Comparison of ENCODE assay signal across 17 cellular contexts in genomic region chr3:55735976-55736375, GRCh38.
DNase-seq lines count a peak whose midpoint lies in the region; ATAC-seq, FAIRE-seq and TF ChIP-seq lines count a peak whose summit lies in the region.
"Had no signal": no experiment of that assay in that cellular context is flagged by ENCODE, and none has a peak within 500 bp of the region (broad histone marks: within the 10 kb centered on the region; RNA-seq: fewer than 3 reads in every experiment).

No MANE protein-coding gene starts in this region.

- no peak overlapping the region for H4K8ac ChIP-seq in mesenchymal stem cell (ENCODE audit: low read length)

- no peak for DNase-seq in HepG2 (ENCODE audit: low spot score)
- no peak for DNase-seq in right lobe of liver
- peak; percentile 77 for DNase-seq in SKM-1 (lab: John Stamatoyannopoulos, UW; ENCODE audit: unreplicated experiment)
- DNase-seq in mesenchymal stem cell = peak; percentile 28
- DNase-seq in glomerular visceral epithelial cell (ENCODE audit: extremely low spot score) = no peak
- DNase-seq in activated T-helper 1 cell treated with anti-CD3 and anti-CD28 coated beads, Interleukin-12 subunit alpha, Interleukin-12 subunit beta, Interleukin-2, Interleukin-4 antibody, amounts not matched to agents 30 ng/mL and 10 ng/mL and 1 ng/mL, durations not matched to agents 14 hours and 24 hours and 36 hours (ENCODE audit: low spot score) = no peak
- no peak for DNase-seq in HUDEP-2 (lab: John Stamatoyannopoulos, UW; ENCODE audit: unreplicated experiment in 76 of 76)
- DNase-seq: HCEC 1CT, NCI-H1105, NCI-H1694 treated with DMSO at 0.1 percent for 48 hours, NCI-H510A, OCI-M1, RPMI8226, T-cell had no signal

- H3K9me3 ChIP-seq in HepG2 (ENCODE audit: low read length) (no peaks in the 10 kb centered on the region), right lobe of liver (no peaks in the 10 kb centered on the region), mesenchymal stem cell (ENCODE audit: control insufficient read depth, low read length) (no peaks in the 10 kb centered on the region)
- H3K9me3 ChIP-seq: SJSA1 had no signal

- H3K9ac ChIP-seq in HepG2 (ENCODE audit: insufficient read depth, low read depth, low read length) = no peak overlapping the region
- no peak overlapping the region for H3K9ac ChIP-seq in mesenchymal stem cell (ENCODE audit: low read length)

- H3K4me1 ChIP-seq in HepG2 (ENCODE audit: insufficient read depth, low read length) (no peaks in the 10 kb centered on the region), right lobe of liver (no peaks in the 10 kb centered on the region), mesenchymal stem cell (ENCODE audit: control insufficient read depth, insufficient read depth, low read depth, low read length) (no peaks in the 10 kb centered on the region)
- H3K4me1 ChIP-seq: SJSA1 had no signal

- CTCF ChIA-PET in HepG2 (lab: Yijun Ruan, JAX; ENCODE audit: low intra/inter-chr PET ratio, low total read pairs) = no interaction called here

- intact Hi-C loops in HepG2 (cut with micrococcal nuclease; ENCODE audit: unreplicated experiment) (no loop called here), right lobe of liver (cut with DNase I) (no loop called here)
- intact Hi-C loops in activated T-helper 1 cell treated with anti-CD3 and anti-CD28 coated beads, Interleukin-12 subunit alpha, Interleukin-12 subunit beta, Interleukin-2, Interleukin-4 antibody, amounts not matched to agents 30 ng/mL and 10 ng/mL and 1 ng/mL, durations not matched to agents 14 hours and 24 hours and 36 hours (cut with micrococcal nuclease) = no loop called here

- no peak overlapping the region for H3K27ac ChIP-seq in HepG2 (ENCODE audit: extremely low read length, insufficient read depth, low read length)
- no peak overlapping the region for H3K27ac ChIP-seq in right lobe of liver
- no peak overlapping the region for H3K27ac ChIP-seq in mesenchymal stem cell (ENCODE audit: low read length, poor library complexity, severe bottlenecking)
- H3K27ac ChIP-seq: C4-2B, SJSA1 had no signal

- in situ Hi-C loops in HepG2 (cut with HindIII; ENCODE audit: extremely low pct_ligation_motif_present, low pct_unique_long_range_greater_than_20kb) = loop anchor here (25.0 kb wide), 1 partner anchor 874 kb away; no protein-coding TSS in a partner anchor

- H3K4me3 ChIP-seq in HepG2 (replicated peaks in 1 of 3; ENCODE audit: insufficient read depth in 1 of 3, low read depth in 2 of 3, low read length in 3 of 3) = no peak overlapping the region
- H3K4me3 ChIP-seq in right lobe of liver = no peak overlapping the region
- no peak overlapping the region for H3K4me3 ChIP-seq in mesenchymal stem cell (ENCODE audit: insufficient read depth in 1 of 2, low read depth in 1 of 2, low read length in 2 of 2)
- H3K4me3 ChIP-seq: SJSA1 had no signal

- H3K36me3 ChIP-seq in HepG2 (replicated peaks in 1 of 2; ENCODE audit: control insufficient read depth in 1 of 2, insufficient read depth in 2 of 2, low read length in 2 of 2) (no peaks in the 10 kb centered on the region), right lobe of liver (no peaks in the 10 kb centered on the region), mesenchymal stem cell (ENCODE audit: control insufficient read depth in 1 of 2, insufficient read depth in 2 of 2, low read depth in 1 of 2, low read length in 2 of 2) (no peaks in the 10 kb centered on the region)
- H3K36me3 ChIP-seq: SJSA1 had no signal

- POLR2A ChIA-PET in HepG2 (lab: Yijun Ruan, JAX) = no interaction called here

- no peak overlapping the region for H3K14ac ChIP-seq in mesenchymal stem cell (ENCODE audit: low read length in 2 of 2)

- H3K4me2 ChIP-seq in HepG2 (ENCODE audit: low read depth, low read length) = no peak overlapping the region
- no peak overlapping the region for H3K4me2 ChIP-seq in mesenchymal stem cell (ENCODE audit: low read length, poor library complexity, severe bottlenecking)

- no peaks in the 10 kb centered on the region; a peak in 1 of 5 replicates for H3K27me3 ChIP-seq in HepG2 (ENCODE audit: control insufficient read depth in 1 of 2, insufficient read depth in 2 of 2, low read length in 2 of 2)
- H3K27me3 ChIP-seq in right lobe of liver = no peaks in the 10 kb centered on the region
- peaks cover 0 to 13% of the 10 kb centered on the region in 2 experiments for H3K27me3 ChIP-seq in mesenchymal stem cell (ENCODE audit: control insufficient read depth in 1 of 2, insufficient read depth in 1 of 2, low read length in 2 of 2)
- H3K27me3 ChIP-seq: SJSA1 had no signal

- H2BK120ac ChIP-seq in mesenchymal stem cell (ENCODE audit: low read depth, low read length) = no peak overlapping the region

- H2BK12ac ChIP-seq in mesenchymal stem cell (ENCODE audit: low read length in 2 of 2) = no peak overlapping the region

- no peak for FAIRE-seq in HepG2 (lab: Jason Lieb, UNC)

- no peaks in the 10 kb centered on the region for H3K36me3 Mint-ChIP-seq in activated T-helper 1 cell treated with anti-CD3 and anti-CD28 coated beads, Interleukin-12 subunit alpha, Interleukin-12 subunit beta, Interleukin-2, Interleukin-4 antibody, amounts not matched to agents 30 ng/mL and 10 ng/mL and 1 ng/mL, durations not matched to agents 14 hours and 24 hours and 36 hours (ENCODE audit: low read depth)
- H3K36me3 Mint-ChIP-seq: T-cell had no signal

- H3K27me3 Mint-ChIP-seq in activated T-helper 1 cell treated with anti-CD3 and anti-CD28 coated beads, Interleukin-12 subunit alpha, Interleukin-12 subunit beta, Interleukin-2, Interleukin-4 antibody, amounts not matched to agents 30 ng/mL and 10 ng/mL and 1 ng/mL, durations not matched to agents 14 hours and 24 hours and 36 hours (ENCODE audit: insufficient read depth) = no peaks in the 10 kb centered on the region

- TF ChIP-seq EP300 in HepG2 (IDR thresholded peaks at IDR 0.05; ENCODE audit: low read depth in 2 of 2, low read length in 2 of 2) (no peak), HepG2 (CRISPR knock-in tag; IDR thresholded peaks at IDR 0.05; ENCODE audit: borderline replicate concordance) (no peak)

- H4K20me1 ChIP-seq in HepG2 (ENCODE audit: insufficient read depth, low read length) = no peaks in the 10 kb centered on the region

- H2AFZ ChIP-seq in HepG2 (ENCODE audit: low read length) (no peak overlapping the region), mesenchymal stem cell (ENCODE audit: low read depth, low read length) (no peak overlapping the region)

- H3K18ac ChIP-seq in mesenchymal stem cell (ENCODE audit: low read depth in 1 of 2, low read length in 2 of 2) = no peak overlapping the region

- H2BK5ac ChIP-seq in mesenchymal stem cell (ENCODE audit: low read depth, low read length, poor library complexity, severe bottlenecking) = no peak overlapping the region

- no peak overlapping the region for H2AK5ac ChIP-seq in mesenchymal stem cell (ENCODE audit: low read length, severe bottlenecking)

- H3K27ac Mint-ChIP-seq in activated T-helper 1 cell treated with anti-CD3 and anti-CD28 coated beads, Interleukin-12 subunit alpha, Interleukin-12 subunit beta, Interleukin-2, Interleukin-4 antibody, amounts not matched to agents 30 ng/mL and 10 ng/mL and 1 ng/mL, durations not matched to agents 14 hours and 24 hours and 36 hours = no peak overlapping the region
- H3K27ac Mint-ChIP-seq: T-cell had no signal

- 24% methylated on average over 3 of the region's 3 CpGs for WGBS in HepG2 (ENCODE audit: low lambda C conversion rate)
- 28% methylated on average over 3 of the region's 3 CpGs for WGBS in right lobe of liver (ENCODE audit: insufficient coverage, low coverage, low lambda C conversion rate, missing lambda C conversion rate)
- WGBS in mesenchymal stem cell = 68% methylated on average over 3 of the region's 3 CpGs

- TF ChIP-seq POLR2A in HepG2 (IDR thresholded peaks at IDR 0.05; ENCODE audit: insufficient read depth in 1 of 2, low read depth in 2 of 2, low read length in 2 of 2) = no peak
- TF ChIP-seq POLR2A in right lobe of liver (IDR thresholded peaks at IDR 0.05) = no peak

- H3K9me3 Mint-ChIP-seq in activated T-helper 1 cell treated with anti-CD3 and anti-CD28 coated beads, Interleukin-12 subunit alpha, Interleukin-12 subunit beta, Interleukin-2, Interleukin-4 antibody, amounts not matched to agents 30 ng/mL and 10 ng/mL and 1 ng/mL, durations not matched to agents 14 hours and 24 hours and 36 hours = no peaks in the 10 kb centered on the region
- H3K9me3 Mint-ChIP-seq: T-cell had no signal

- no peaks in the 10 kb centered on the region for H3K79me2 ChIP-seq in HepG2 (ENCODE audit: insufficient read depth, low read length)

- no peak overlapping the region for H2BK15ac ChIP-seq in mesenchymal stem cell (ENCODE audit: low read depth, poor library complexity, severe bottlenecking)

- BruUV-seq in HepG2 (replicated peaks; lab: Mats Ljungman, UMichigan) = no TSS peak

- no peaks in the 10 kb centered on the region for H3K4me1 Mint-ChIP-seq in activated T-helper 1 cell treated with anti-CD3 and anti-CD28 coated beads, Interleukin-12 subunit alpha, Interleukin-12 subunit beta, Interleukin-2, Interleukin-4 antibody, amounts not matched to agents 30 ng/mL and 10 ng/mL and 1 ng/mL, durations not matched to agents 14 hours and 24 hours and 36 hours (ENCODE audit: low read depth)
- H3K4me1 Mint-ChIP-seq: T-cell had no signal

- no peak for TF ChIP-seq RAD21 in HepG2 (CRISPR knock-in tag; IDR thresholded peaks at IDR 0.05)

- ATAC-seq in HepG2 = no peak
- no peak for ATAC-seq in right lobe of liver
- ATAC-seq in HG03439 (IDR thresholded peaks at IDR 0.05; ENCODE audit: unreplicated experiment) = no peak
- ATAC-seq: T-cell had no signal

- no peaks in the 10 kb centered on the region for H3K79me1 ChIP-seq in mesenchymal stem cell (replicated peaks; ENCODE audit: low read length, poor library complexity, severe bottlenecking)

- H3K23ac ChIP-seq in mesenchymal stem cell (ENCODE audit: low read length in 2 of 2) = no peak overlapping the region

- no peak for TF ChIP-seq CTCF in HepG2 (CRISPR knock-in tag; IDR thresholded peaks at IDR 0.05)
- no peak for TF ChIP-seq CTCF in right lobe of liver (IDR thresholded peaks at IDR 0.05)

- peak overlapping the region; percentile 31 for H4K91ac ChIP-seq in mesenchymal stem cell (ENCODE audit: low read length)

- H3K4me3 Mint-ChIP-seq in activated T-helper 1 cell treated with anti-CD3 and anti-CD28 coated beads, Interleukin-12 subunit alpha, Interleukin-12 subunit beta, Interleukin-2, Interleukin-4 antibody, amounts not matched to agents 30 ng/mL and 10 ng/mL and 1 ng/mL, durations not matched to agents 14 hours and 24 hours and 36 hours = no peak overlapping the region
- H3K4me3 Mint-ChIP-seq: T-cell had no signal

- H3K4ac ChIP-seq in mesenchymal stem cell (ENCODE audit: low read depth in 1 of 2, low read length in 2 of 2) = no peak overlapping the region

Comparison
In these comparisons a context has a peak if more than half of its experiments do, and no peak if none do; other contexts are left out.
1. DNase-seq: peak in SKM-1 (single experiment) and mesenchymal stem cell (single experiment); none in HepG2 (single experiment), right lobe of liver (0 of 3), glomerular visceral epithelial cell (single experiment), activated T-helper 1 cell treated with anti-CD3 and anti-CD28 coated beads, Interleukin-12 subunit alpha, Interleukin-12 subunit beta, Interleukin-2, Interleukin-4 antibody, amounts not matched to agents 30 ng/mL and 10 ng/mL and 1 ng/mL, durations not matched to agents 14 hours and 24 hours and 36 hours (single experiment) and HUDEP-2 (0 of 76).